9 cellular contexts compared by ENCODE assay signal in the genomic region with DNA sequence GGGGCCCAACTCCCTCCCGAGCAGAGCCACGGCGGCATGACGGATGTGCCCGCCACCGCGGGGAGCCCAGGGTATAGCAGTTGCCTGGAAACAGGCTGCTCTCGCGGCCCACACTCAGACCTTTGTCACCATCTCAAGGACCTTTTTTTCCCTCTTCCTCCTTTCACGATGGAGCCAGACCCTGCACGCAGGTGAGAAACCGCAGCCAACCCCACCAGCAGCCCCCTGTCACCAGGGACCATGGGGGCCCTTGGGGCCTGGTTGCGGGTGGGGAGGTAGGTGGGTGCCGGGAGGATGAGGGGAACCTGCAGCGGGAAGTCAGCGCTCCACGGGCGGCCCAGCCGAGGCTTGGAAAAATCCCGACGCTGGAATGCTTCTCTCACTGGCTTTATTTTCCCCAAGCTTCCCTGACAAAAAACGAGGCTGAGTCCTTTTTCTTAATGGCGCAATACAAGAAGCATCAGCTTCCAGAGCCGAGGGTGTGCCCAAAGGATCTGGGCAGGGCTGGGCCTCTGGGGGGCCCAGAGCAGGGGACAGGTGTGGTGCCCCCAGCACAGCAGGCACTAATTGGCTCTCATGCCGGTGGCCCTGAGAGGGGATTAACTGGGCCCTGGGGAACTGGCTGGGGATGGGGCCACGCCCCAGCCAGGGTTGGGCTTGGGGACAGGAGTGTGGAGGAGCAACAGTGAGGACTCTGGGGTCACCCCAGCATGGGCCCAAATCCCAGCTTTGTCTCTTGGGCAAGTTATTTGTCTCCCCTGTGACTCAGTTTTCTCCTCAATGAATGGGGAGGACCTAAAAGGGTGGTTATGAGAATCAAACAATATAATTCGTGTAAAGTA. TPM values are rescaled to one million over a fixed set of nuclear protein-coding genes. Genes with fewer than 3 reads are reported as not detected.
A peak's percentile ranks its signal among the peaks of the same experiment; 100 is the strongest.
DNase-seq lines count a peak whose midpoint lies in the region; ATAC-seq and TF ChIP-seq lines count a peak whose summit lies in the region.
"Had no signal": no experiment of that assay in that cellular context is flagged by ENCODE, and none has a peak within 500 bp of the region (broad histone marks: within the 10 kb centered on the region; RNA-seq: fewer than 3 reads in every experiment).

No MANE protein-coding gene starts in this region.

- no peak overlapping the region for H3K27ac ChIP-seq in CD4-positive, alpha-beta memory T cell (ENCODE audit: low read depth, low read length)
- H3K27ac ChIP-seq in mesenchymal stem cell (ENCODE audit: low read length, poor library complexity, severe bottlenecking) (no peak overlapping the region), Karpas-422 (ENCODE audit: low read length) (no peak overlapping the region), gastroesophageal sphincter (no peak overlapping the region)
- H3K27ac ChIP-seq: body of pancreas had no signal

- H3K9me3 Mint-ChIP-seq in CD4-positive, alpha-beta memory T cell, result no peaks in the 10 kb centered on the region
- H3K9me3 Mint-ChIP-seq in WTC11, result no peaks in the 10 kb centered on the region

- no peaks in the 10 kb centered on the region for H3K27me3 ChIP-seq in CD4-positive, alpha-beta memory T cell (ENCODE audit: insufficient read depth, low read length)
- peaks cover 0 to 11% of the 10 kb centered on the region in 2 experiments for H3K27me3 ChIP-seq in mesenchymal stem cell (ENCODE audit: control insufficient read depth in 1 of 2, insufficient read depth in 1 of 2, low read length in 2 of 2)
- H3K27me3 ChIP-seq in Karpas-422 (ENCODE audit: low read length), result no peaks in the 10 kb centered on the region
- H3K27me3 ChIP-seq in gastroesophageal sphincter, result peaks cover 5% of the 10 kb centered on the region
- H3K27me3 ChIP-seq: body of pancreas had no signal

- H3K4me2 ChIP-seq in mesenchymal stem cell (ENCODE audit: low read length, poor library complexity, severe bottlenecking) (peak overlapping the region; percentile 45), Karpas-422 (ENCODE audit: low read depth, low read length, poor library complexity, severe bottlenecking) (no peak overlapping the region)

- H3K23ac ChIP-seq in mesenchymal stem cell (ENCODE audit: low read length in 2 of 2), result no peak overlapping the region

- ATAC-seq in WTC11, result peak; percentile 6; the same call in 1 of the 2 replicates
- no peak for ATAC-seq in HG02981 (IDR thresholded peaks at IDR 0.05; ENCODE audit: unreplicated experiment)
- ATAC-seq in gastroesophageal sphincter, result no peak
- no peak for ATAC-seq in GM18517 (IDR thresholded peaks at IDR 0.05; ENCODE audit: unreplicated experiment)
- ATAC-seq: body of pancreas had no signal

- H3K36me3 Mint-ChIP-seq in CD4-positive, alpha-beta memory T cell, result peaks cover 9 to 24% of the 10 kb centered on the region in 2 donors
- H3K36me3 Mint-ChIP-seq in WTC11, result no peaks in the 10 kb centered on the region

- no peak for TF ChIP-seq POLR2A in gastroesophageal sphincter (IDR thresholded peaks at IDR 0.05)

- no peak for TF ChIP-seq EP300 in gastroesophageal sphincter (IDR thresholded peaks at IDR 0.05)

- peak overlapping the region in 1 of 2 experiments; percentile 45 for H3K4ac ChIP-seq in mesenchymal stem cell (ENCODE audit: low read depth in 1 of 2, low read length in 2 of 2)

- peak overlapping the region; percentile 75 for H2BK15ac ChIP-seq in mesenchymal stem cell (ENCODE audit: low read depth, poor library complexity, severe bottlenecking)

- peak overlapping the region; percentile 37 for H4K91ac ChIP-seq in mesenchymal stem cell (ENCODE audit: low read length)

- 48% methylated on average over 17 of the region's 27 CpGs for WGBS in mesenchymal stem cell
- WGBS in gastroesophageal sphincter (ENCODE audit: low coverage in 1 of 2), 2 donors, result 76% methylated on average over 2 of the region's 27 CpGs; no CpG with 5 or more reads in 1 of the 2 donors

- H3K4me1 ChIP-seq in CD4-positive, alpha-beta memory T cell (ENCODE audit: insufficient read depth, low read length), result peaks cover 32% of the 10 kb centered on the region
- H3K4me1 ChIP-seq in mesenchymal stem cell (ENCODE audit: control insufficient read depth, insufficient read depth, low read depth, low read length), result peaks cover 26% of the 10 kb centered on the region
- no peaks in the 10 kb centered on the region for H3K4me1 ChIP-seq in Karpas-422 (ENCODE audit: low read length)
- H3K4me1 ChIP-seq in gastroesophageal sphincter, result no peaks in the 10 kb centered on the region

- H3K9me2 ChIP-seq in Karpas-422 (replicated peaks; ENCODE audit: insufficient read depth, low read length), result no peaks in the 10 kb centered on the region

- H4K20me1 ChIP-seq in Karpas-422 (ENCODE audit: insufficient read depth, low read depth, low read length), result no peaks in the 10 kb centered on the region

- H2BK5ac ChIP-seq in mesenchymal stem cell (ENCODE audit: low read depth, low read length, poor library complexity, severe bottlenecking), result no peak overlapping the region

- peak overlapping the region in 1 of 2 experiments; percentile 76 for H2BK12ac ChIP-seq in mesenchymal stem cell (ENCODE audit: low read length in 2 of 2)

- H3K79me1 ChIP-seq in mesenchymal stem cell (replicated peaks; ENCODE audit: low read length, poor library complexity, severe bottlenecking), result no peaks in the 10 kb centered on the region

- H3K18ac ChIP-seq in mesenchymal stem cell (ENCODE audit: low read depth in 1 of 2, low read length in 2 of 2), result peak overlapping the region; percentile 16 to 61

- H3K36me3 ChIP-seq in CD4-positive, alpha-beta memory T cell (ENCODE audit: insufficient read depth, low read length), result peaks cover 3% of the 10 kb centered on the region
- H3K36me3 ChIP-seq in mesenchymal stem cell (ENCODE audit: control insufficient read depth in 1 of 2, insufficient read depth in 2 of 2, low read depth in 1 of 2, low read length in 2 of 2) (peaks cover 0 to 3% of the 10 kb centered on the region in 2 experiments), Karpas-422 (ENCODE audit: insufficient read depth, low read length) (no peaks in the 10 kb centered on the region), gastroesophageal sphincter (no peaks in the 10 kb centered on the region)

- TF ChIP-seq CTCF in WTC11 (IDR thresholded peaks at IDR 0.05) (no peak), gastroesophageal sphincter (IDR thresholded peaks at IDR 0.05) (no peak)

- peaks cover 27 to 62% (median 49%) of the 10 kb centered on the region in 4 donors for H3K4me1 Mint-ChIP-seq in CD4-positive, alpha-beta memory T cell
- H3K4me1 Mint-ChIP-seq in WTC11, result peaks cover 36% of the 10 kb centered on the region

- H3K4me3 ChIP-seq in CD4-positive, alpha-beta memory T cell (ENCODE audit: low read length in 2 of 2), result no peak overlapping the region
- H3K4me3 ChIP-seq in mesenchymal stem cell (ENCODE audit: insufficient read depth in 1 of 2, low read depth in 1 of 2, low read length in 2 of 2), result no peak overlapping the region
- H3K4me3 ChIP-seq in Karpas-422 (ENCODE audit: low read length), result no peak overlapping the region
- no peak overlapping the region for H3K4me3 ChIP-seq in gastroesophageal sphincter
- H3K4me3 ChIP-seq: body of pancreas had no signal

- H2AFZ ChIP-seq in mesenchymal stem cell (ENCODE audit: low read depth, low read length) (no peak overlapping the region), Karpas-422 (ENCODE audit: low read length) (no peak overlapping the region)

- H3K9ac ChIP-seq in mesenchymal stem cell (ENCODE audit: low read length) (peak overlapping the region; percentile 29), Karpas-422 (ENCODE audit: low read length) (no peak overlapping the region)

- in situ Hi-C loops in G401 (cut with HindIII; ENCODE audit: low sequenced_read_pairs), result no loop called here

- intact Hi-C loops in CD4-positive, alpha-beta memory T cell (cut with micrococcal nuclease), result no loop called here

- no peak overlapping the region for H2AK5ac ChIP-seq in mesenchymal stem cell (ENCODE audit: low read length, severe bottlenecking)

- peak overlapping the region in 1 of 2 experiments; percentile 64 for H3K14ac ChIP-seq in mesenchymal stem cell (ENCODE audit: low read length in 2 of 2)

- no peak for DNase-seq in CD4-positive, alpha-beta memory T cell
- DNase-seq in G401 (ENCODE audit: low spot score) (peak; percentile 50), WTC11 (ENCODE audit: low spot score) (no peak), mesenchymal stem cell (peak; percentile 30), Karpas-422 (no peak)
- DNase-seq: body of pancreas had no signal

- no peaks in the 10 kb centered on the region for H3K79me2 ChIP-seq in Karpas-422 (ENCODE audit: low read length)

- POLR2A ChIA-PET in CD4-positive, alpha-beta memory T cell (lab: Charles Lee; ENCODE audit: partially characterized antibody), result interaction anchor here (1.4 kb wide), 1 partner anchor 20 kb away, joined by 4 read pairs; no protein-coding TSS in a partner anchor
- POLR2A ChIA-PET in WTC11 (lab: Charles Lee), result no interaction called here

- CTCF ChIA-PET in CD4-positive, alpha-beta memory T cell (lab: Charles Lee; ENCODE audit: partially characterized antibody), result no interaction called here
- CTCF ChIA-PET in WTC11 (lab: Charles Lee), result no interaction called here

- H2BK120ac ChIP-seq in mesenchymal stem cell (ENCODE audit: low read depth, low read length), result no peak overlapping the region

- H3K27me3 Mint-ChIP-seq in CD4-positive, alpha-beta memory T cell, result no peaks in the 10 kb centered on the region
- no peaks in the 10 kb centered on the region; the same call in 1 of the 2 replicates for H3K27me3 Mint-ChIP-seq in WTC11 (ENCODE audit: low read depth)

- peak overlapping the region; percentile 32 for H4K8ac ChIP-seq in mesenchymal stem cell (ENCODE audit: low read length)

- peak overlapping the region in 1 of 8 donors; percentile 52 for H3K4me3 Mint-ChIP-seq in CD4-positive, alpha-beta memory T cell
- no peak overlapping the region for H3K4me3 Mint-ChIP-seq in WTC11

- H3K9me3 ChIP-seq in CD4-positive, alpha-beta memory T cell (ENCODE audit: control insufficient read depth in 1 of 2, low read length in 2 of 2), result no peaks in the 10 kb centered on the region
- H3K9me3 ChIP-seq in mesenchymal stem cell (ENCODE audit: control insufficient read depth, low read length) (no peaks in the 10 kb centered on the region), Karpas-422 (ENCODE audit: low read length) (no peaks in the 10 kb centered on the region), gastroesophageal sphincter (no peaks in the 10 kb centered on the region)
- H3K9me3 ChIP-seq: body of pancreas had no signal

- H3K27ac Mint-ChIP-seq in CD4-positive, alpha-beta memory T cell, result peak overlapping the region in 4 of 7 donors; percentile 60 to 84 (median 70)
- H3K27ac Mint-ChIP-seq in WTC11, result no peak overlapping the region

RNA-seq across cellular contexts. Expression of a gene that starts 23.9 kb away (rescaled TPM):
- 10 to 100 TPM; 71.0 to 74.2 TPM for total RNA-seq in CD4-positive, alpha-beta memory T cell
- polyA plus RNA-seq in CD4-positive, alpha-beta memory T cell, result 10 to 100 TPM in 1 of 2 donors, 1 to 10 TPM in 1; 7.0 to 23.9 TPM
- 6.1 and 8.5 TPM in 2 replicates for total RNA-seq in G401 (2014; rRNA removed; shearing (Covaris generic))
- total RNA-seq in WTC11 (2021) (24.0 to 29.0 TPM (median 25.6 TPM) in 3 replicates), gastroesophageal sphincter (10 to 100 TPM in 2 of 4 donors, 1 to 10 TPM in 2; 9.0 to 14.7 (median 10.8) TPM)
- polyA plus RNA-seq in mesenchymal stem cell (2013, experiment 1 of 2), result 34.4 TPM
- 33.5 TPM for polyA plus RNA-seq in mesenchymal stem cell (2013, experiment 2 of 2)
- total RNA-seq in Karpas-422 (2014; rRNA removed; shearing (Covaris generic); ENCODE audit: low replicate concordance), result 0.25 and 1.5 TPM in 2 replicates

Comparison
In these comparisons a context has a peak if more than half of its experiments do, and no peak if none do; other contexts are left out.
1. DNase-seq: peak in G401 (single experiment) and mesenchymal stem cell (single experiment); none in CD4-positive, alpha-beta memory T cell (0 of 5), WTC11 (single experiment) and Karpas-422 (single experiment).